In genomic region chr19:14394167-14394566, GRCh38 we compare ENCODE assay signal across 20 cellular contexts. TPM values are rescaled to one million over a fixed set of nuclear protein-coding genes. Genes with fewer than 3 reads are reported as not detected.
DNase-seq lines count a peak whose midpoint lies in the region; ATAC-seq and TF ChIP-seq lines count a peak whose summit lies in the region.
"Had no signal": no experiment of that assay in that cellular context is flagged by ENCODE, and none has a peak within 500 bp of the region (broad histone marks: within the 10 kb centered on the region; RNA-seq: fewer than 3 reads in every experiment).

No MANE protein-coding gene starts in this region.

- no peaks in the 10 kb centered on the region for H3K9me3 ChIP-seq in spleen
- no peaks in the 10 kb centered on the region for H3K9me3 ChIP-seq in effector memory CD4-positive, alpha-beta T cell (ENCODE audit: control insufficient read depth, low read length)
- H3K9me3 ChIP-seq: SJSA1, stomach, tibial nerve had no signal

- H3K4me3 Mint-ChIP-seq in activated CD8-positive, alpha-beta memory T cell treated with anti-CD3 and anti-CD28 coated beads, Interleukin-2, amount 10 ng/mL, durations not matched to agents 7 days and 5 days = no peak overlapping the region
- H3K4me3 Mint-ChIP-seq in T-cell = no peak overlapping the region

- no peak overlapping the region for H3K4me3 ChIP-seq in spleen
- no peak overlapping the region for H3K4me3 ChIP-seq in effector memory CD4-positive, alpha-beta T cell (ENCODE audit: insufficient read depth, low read depth, low read length, poor library complexity, severe bottlenecking)
- H3K4me3 ChIP-seq: hepatocyte, SJSA1, smooth muscle cell, stomach, tibial nerve had no signal

- no peaks in the 10 kb centered on the region for H3K9me3 Mint-ChIP-seq in activated CD8-positive, alpha-beta memory T cell treated with anti-CD3 and anti-CD28 coated beads, Interleukin-2, amount 10 ng/mL, durations not matched to agents 7 days and 5 days (ENCODE audit: low read depth)
- no peaks in the 10 kb centered on the region for H3K9me3 Mint-ChIP-seq in T-cell

- CTCF ChIA-PET in activated CD8-positive, alpha-beta memory T cell treated with anti-CD3 and anti-CD28 coated beads, Interleukin-2, amount 10 ng/mL, durations not matched to agents 7 days and 5 days (lab: Charles Lee) = interaction anchor here (1.3 to 1.9 kb wide), 3 partner anchors 12 to 258 kb away, joined by 3 to 6 read pairs (median 4); partner anchors contain the start of gene ASF1B
- CTCF ChIA-PET in T-cell (lab: Charles Lee) = no interaction called here

- H3K27ac Mint-ChIP-seq in activated CD8-positive, alpha-beta memory T cell treated with anti-CD3 and anti-CD28 coated beads, Interleukin-2, amount 10 ng/mL, durations not matched to agents 7 days and 5 days = no peak overlapping the region
- peak overlapping the region; percentile 28 for H3K27ac Mint-ChIP-seq in T-cell

- peaks cover 0 to 96% (median 84%) of the 10 kb centered on the region in 6 donors for H3K36me3 ChIP-seq in spleen
- peaks cover 71% of the 10 kb centered on the region for H3K36me3 ChIP-seq in effector memory CD4-positive, alpha-beta T cell (ENCODE audit: control insufficient read depth, insufficient read depth, low read length)

- no peaks in the 10 kb centered on the region for H3K27me3 Mint-ChIP-seq in activated CD8-positive, alpha-beta memory T cell treated with anti-CD3 and anti-CD28 coated beads, Interleukin-2, amount 10 ng/mL, durations not matched to agents 7 days and 5 days
- no peaks in the 10 kb centered on the region for H3K27me3 Mint-ChIP-seq in T-cell

- no peaks in the 10 kb centered on the region for H3K4me1 Mint-ChIP-seq in activated CD8-positive, alpha-beta memory T cell treated with anti-CD3 and anti-CD28 coated beads, Interleukin-2, amount 10 ng/mL, durations not matched to agents 7 days and 5 days
- peaks cover 4 to 37% (median 12%) of the 10 kb centered on the region in 3 donors for H3K4me1 Mint-ChIP-seq in T-cell

- DNase-seq in activated CD8-positive, alpha-beta memory T cell treated with anti-CD3 and anti-CD28 coated beads, Interleukin-2, amount 10 ng/mL, durations not matched to agents 7 days and 5 days = no peak
- no peak for DNase-seq in activated CD8-positive, alpha-beta memory T cell treated with anti-CD3 and anti-CD28 coated beads, Interleukin-2, amount 50 U/mL, for 4 hours
- DNase-seq in T-cell (no peak), spleen (peak; percentile 62), left lobe of liver (ENCODE audit: low spot score) (no peak)
- no peak for DNase-seq in effector memory CD4-positive, alpha-beta T cell
- DNase-seq: activated CD4-positive, alpha-beta T cell treated with anti-CD3 and anti-CD28 coated beads for 48 hours; erythroblast; foreskin keratinocyte; NCI-H1092; NCI-H1930; stimulated activated CD4-positive, alpha-beta T cell treated with anti-CD3 and anti-CD28 coated beads, Interleukin-2, amount 100 ng/mL, for 48 hours; stomach had no signal

- peak overlapping the region in 1 of 8 donors; percentile 21 for H3K27ac ChIP-seq in spleen
- H3K27ac ChIP-seq in effector memory CD4-positive, alpha-beta T cell (ENCODE audit: insufficient read depth, low read length, poor library complexity, severe bottlenecking) = no peak overlapping the region
- H3K27ac ChIP-seq: foreskin keratinocyte, hepatocyte, SJSA1, stomach, tibial nerve had no signal

- peaks cover 55% of the 10 kb centered on the region for H3K36me3 Mint-ChIP-seq in activated CD8-positive, alpha-beta memory T cell treated with anti-CD3 and anti-CD28 coated beads, Interleukin-2, amount 10 ng/mL, durations not matched to agents 7 days and 5 days
- H3K36me3 Mint-ChIP-seq in T-cell = peaks cover 40% of the 10 kb centered on the region

- intact Hi-C loops in spleen (cut with DNase I; ENCODE audit: low total_unique reads) = no loop called here

- no peak for TF ChIP-seq POLR2A in spleen (IDR thresholded peaks at IDR 0.05)

- TF ChIP-seq CTCF in spleen (IDR thresholded peaks at IDR 0.05 in 8 of 11, conservative IDR thresholded peaks at IDR 0.05 in 3 of 11) = no peak

- peaks cover 0 to 4% (median 0%) of the 10 kb centered on the region in 6 donors for H3K4me1 ChIP-seq in spleen
- H3K4me1 ChIP-seq in effector memory CD4-positive, alpha-beta T cell (ENCODE audit: control insufficient read depth, insufficient read depth, low read length, poor library complexity, severe bottlenecking) = no peaks in the 10 kb centered on the region
- H3K4me1 ChIP-seq: foreskin keratinocyte, SJSA1, stomach, tibial nerve had no signal

- ATAC-seq in activated CD8-positive, alpha-beta memory T cell treated with anti-CD3 and anti-CD28 coated beads, Interleukin-2, amount 10 ng/mL, durations not matched to agents 7 days and 5 days = peak; percentile 3
- ATAC-seq in T-cell (replicated peaks in 1 of 4) = peak in 1 of 4 experiments; percentile 11
- ATAC-seq in esophagus mucosa = peak; percentile 7
- ATAC-seq in left lobe of liver = no peak
- ATAC-seq in HG02623 (IDR thresholded peaks at IDR 0.05; ENCODE audit: unreplicated experiment) = no peak
- ATAC-seq: foreskin keratinocyte, Panc1 had no signal

- WGBS in spleen, 5 donors = 79 to 94% (median 93%) methylated on average over 6 to 9 of the region's 9 CpGs

- H3K27me3 ChIP-seq in spleen (replicated peaks in 1 of 7) = no peaks in the 10 kb centered on the region
- H3K27me3 ChIP-seq in effector memory CD4-positive, alpha-beta T cell (replicated peaks; ENCODE audit: control insufficient read depth, insufficient read depth, low read length, poor library complexity, severe bottlenecking) = no peaks in the 10 kb centered on the region
- H3K27me3 ChIP-seq: foreskin keratinocyte, hepatocyte, SJSA1, stomach, tibial nerve had no signal

- POLR2A ChIA-PET in T-cell (lab: Charles Lee) = no interaction called here

RNA-seq across cellular contexts. Expression of gene ADGRE5, which starts 12.9 kb away (rescaled TPM):
- total RNA-seq in activated CD8-positive, alpha-beta memory T cell treated with anti-CD3 and anti-CD28 coated beads, Interleukin-2, amount 10 ng/mL, durations not matched to agents 7 days and 5 days = 100 to 1,000 TPM; 276 to 311 TPM
- total RNA-seq in T-cell (1,000 to 10,000 TPM in 1 of 5 donors, 100 to 1,000 TPM in 4; 194 to 1,118 (median 206) TPM), esophagus mucosa (4.8 TPM), spleen (100 to 1,000 TPM; 190 to 455 (median 280) TPM), left lobe of liver (11.7 TPM)
- polyA plus RNA-seq in spleen = 10 to 100 TPM; 42.8 to 87.8 (median 55.7) TPM

RNA-seq across cellular contexts. Expression of gene DDX39A, which starts 25.0 kb away (rescaled TPM):
- total RNA-seq in activated CD8-positive, alpha-beta memory T cell treated with anti-CD3 and anti-CD28 coated beads, Interleukin-2, amount 10 ng/mL, durations not matched to agents 7 days and 5 days = 100 to 1,000 TPM; 273 to 311 TPM
- total RNA-seq in T-cell (100 to 1,000 TPM; 159 to 280 (median 179) TPM), esophagus mucosa (59.6 TPM), spleen (100 to 1,000 TPM in 6 of 7 donors, 10 to 100 TPM in 1; 81.8 to 155 (median 124) TPM), left lobe of liver (18.0 TPM)
- polyA plus RNA-seq in spleen = 100 to 1,000 TPM; 176 to 267 (median 248) TPM

RNA-seq across cellular contexts. Expression of gene PKN1, which starts 38.9 kb away (rescaled TPM):
- 100 to 1,000 TPM; 224 to 236 TPM for total RNA-seq in activated CD8-positive, alpha-beta memory T cell treated with anti-CD3 and anti-CD28 coated beads, Interleukin-2, amount 10 ng/mL, durations not matched to agents 7 days and 5 days
- total RNA-seq in T-cell = 100 to 1,000 TPM; 170 to 272 (median 224) TPM
- 10.5 TPM for total RNA-seq in esophagus mucosa
- total RNA-seq in spleen = 100 to 1,000 TPM; 138 to 213 (median 175) TPM
- 100 to 1,000 TPM in 2 of 3 donors, 10 to 100 TPM in 1; 93.3 to 186 (median 113) TPM for polyA plus RNA-seq in spleen
- 32.4 TPM for total RNA-seq in left lobe of liver

Comparison
In these comparisons a context has a peak if more than half of its experiments do, and no peak if none do; other contexts are left out.
1. ATAC-seq: peak in activated CD8-positive, alpha-beta memory T cell treated with anti-CD3 and anti-CD28 coated beads, Interleukin-2, amount 10 ng/mL, durations not matched to agents 7 days and 5 days (single experiment) and esophagus mucosa (single experiment); none in left lobe of liver (single experiment) and HG02623 (single experiment).
2. RNA of gene ADGRE5, which starts 12.9 kb away (total RNA-seq): 276 to 311 TPM in activated CD8-positive, alpha-beta memory T cell treated with anti-CD3 and anti-CD28 coated beads, Interleukin-2, amount 10 ng/mL, durations not matched to agents 7 days and 5 days, 190 to 455 TPM in spleen and 194 to 1,118 TPM in T-cell; 11.7 TPM in left lobe of liver (single experiment) and 4.8 TPM in esophagus mucosa (single experiment); every median in the first group is over 10 times any median in the second.